ENCODE assay signal across 13 cellular contexts in the genomic region with DNA sequence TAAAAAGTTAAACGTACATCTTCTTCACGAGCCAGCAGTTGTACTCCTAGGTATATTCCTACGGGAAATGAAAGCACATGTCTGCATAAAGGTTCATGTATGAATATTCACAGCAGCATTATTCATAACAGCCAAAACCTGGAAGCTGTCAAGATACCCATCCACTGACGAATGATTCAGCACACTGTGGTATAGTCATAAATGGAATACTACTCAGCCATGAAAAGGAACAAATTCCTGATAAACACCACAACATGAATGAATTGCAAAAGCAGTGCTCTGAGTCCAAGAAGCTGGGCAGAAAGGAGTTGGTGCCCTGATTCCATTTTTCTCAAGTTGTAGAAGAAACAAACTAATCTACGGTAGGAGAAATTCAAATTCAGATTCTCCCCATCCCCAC.
"Had no signal": no experiment of that assay in that cellular context is flagged by ENCODE, and none has a peak within 500 bp of the region (broad histone marks: within the 10 kb centered on the region; RNA-seq: fewer than 3 reads in every experiment).

No MANE protein-coding gene starts in this region.

- H3K4me3 Mint-ChIP-seq: activated naive CD8-positive, alpha-beta T cell treated with anti-CD3 and anti-CD28 coated beads for 36 hours; memory B cell; stimulated activated naive CD8-positive, alpha-beta T cell treated with anti-CD3 and anti-CD28 coated beads, Interleukin-15, Interleukin-2, amounts not matched to agents 100 ng/mL and 50 ng/mL, for 24 hours had no signal

- H3K27ac ChIP-seq: heart left ventricle, pancreas, VCaP had no signal

- H3K27me3 Mint-ChIP-seq: activated naive CD8-positive, alpha-beta T cell treated with anti-CD3 and anti-CD28 coated beads for 36 hours; memory B cell; stimulated activated naive CD8-positive, alpha-beta T cell treated with anti-CD3 and anti-CD28 coated beads, Interleukin-15, Interleukin-2, amounts not matched to agents 100 ng/mL and 50 ng/mL, for 24 hours had no signal

- H3K27ac Mint-ChIP-seq: activated naive CD8-positive, alpha-beta T cell treated with anti-CD3 and anti-CD28 coated beads for 36 hours; memory B cell had no signal

- H3K9me3 Mint-ChIP-seq: activated naive CD8-positive, alpha-beta T cell treated with anti-CD3 and anti-CD28 coated beads for 36 hours; memory B cell; stimulated activated naive CD8-positive, alpha-beta T cell treated with anti-CD3 and anti-CD28 coated beads, Interleukin-15, Interleukin-2, amounts not matched to agents 100 ng/mL and 50 ng/mL, for 24 hours had no signal

- H3K27me3 ChIP-seq: esophagus squamous epithelium, heart left ventricle, pancreas had no signal

- H3K4me3 ChIP-seq: esophagus squamous epithelium, heart left ventricle, pancreas, thoracic aorta had no signal

- ATAC-seq: heart left ventricle, left lobe of liver, pancreas had no signal

- DNase-seq: activated effector memory CD4-positive, alpha-beta T cell treated with Interleukin-2 at 50 U/mL for 16 hours; activated naive CD8-positive, alpha-beta T cell treated with anti-CD3 and anti-CD28 coated beads for 36 hours; anterior cingulate cortex; esophagus squamous epithelium; foreskin fibroblast; heart left ventricle; pancreas; stimulated activated CD4-positive, alpha-beta T cell treated with anti-CD3 and anti-CD28 coated beads, Interleukin-2, amount 100 ng/mL, for 48 hours had no signal

- H3K9me3 ChIP-seq: esophagus squamous epithelium, heart left ventricle, pancreas, thoracic aorta had no signal
